23 cellular contexts compared by ENCODE assay signal in genomic region chr7:36157506-36158320, GRCh38. TPM values are rescaled to one million over a fixed set of nuclear protein-coding genes. Genes with fewer than 3 reads are reported as not detected.
DNase-seq lines count a peak whose midpoint lies in the region; ATAC-seq and TF ChIP-seq lines count a peak whose summit lies in the region.
"Had no signal": no experiment of that assay in that cellular context is flagged by ENCODE, and none has a peak within 500 bp of the region (broad histone marks: within the 10 kb centered on the region; RNA-seq: fewer than 3 reads in every experiment).

No MANE protein-coding gene starts in this region.

- ATAC-seq in left ventricle myocardium superior, result no peak
- ATAC-seq: left colon; stimulated activated naive CD8-positive, alpha-beta T cell treated with anti-CD3 and anti-CD28 coated beads, Interleukin-15, amount 100 ng/mL, for 72 hours; upper lobe of right lung; WTC11 had no signal

- no peak overlapping the region for H3K9ac ChIP-seq in liver (ENCODE audit: low read depth in 1 of 2, low read length in 2 of 2)

- H3K9me3 ChIP-seq in left ventricle myocardium inferior (replicated peaks) (no peaks in the 10 kb centered on the region), liver (ENCODE audit: control insufficient read depth in 4 of 4, low read length in 3 of 4) (no peaks in the 10 kb centered on the region), suprapubic skin (no peaks in the 10 kb centered on the region)
- H3K9me3 ChIP-seq: SJSA1, upper lobe of right lung had no signal

- H3K36me3 ChIP-seq in left ventricle myocardium inferior, result no peaks in the 10 kb centered on the region
- H3K36me3 ChIP-seq in liver (ENCODE audit: control insufficient read depth in 4 of 4, insufficient read depth in 3 of 4, low read depth in 1 of 4, low read length in 3 of 4), result no peaks in the 10 kb centered on the region
- no peaks in the 10 kb centered on the region for H3K36me3 ChIP-seq in suprapubic skin
- H3K36me3 ChIP-seq: upper lobe of right lung had no signal

- H3K4me3 ChIP-seq in left ventricle myocardium inferior, result peak overlapping the region; percentile 88
- peak overlapping the region in 1 of 3 donors; percentile 16 for H3K4me3 ChIP-seq in liver (ENCODE audit: low read depth in 1 of 3, low read length in 3 of 3)
- no peak overlapping the region for H3K4me3 ChIP-seq in suprapubic skin
- H3K4me3 ChIP-seq: SJSA1, upper lobe of right lung had no signal

- DNase-seq in left ventricle myocardium inferior, result no peak
- DNase-seq in left ventricle myocardium superior, result no peak
- peak; percentile 2 for DNase-seq in cerebellar cortex (ENCODE audit: low spot score)
- DNase-seq in NCI-H526 treated with DMSO at 0.1 percent for 48 hours (lab: John Stamatoyannopoulos, UW), result no peak
- DNase-seq in cortex of kidney (lab: John Stamatoyannopoulos, UW), result no peak
- DNase-seq in retina, result no peak
- no peak for DNase-seq in suprapubic skin (ENCODE audit: low spot score in 2 of 2)
- DNase-seq: activated CD4-positive, alpha-beta T cell treated with anti-CD3 and anti-CD28 coated beads, Interleukin-2, amount 50 U/mL, for 48 hours; activated T-cell treated with anti-CD3 and anti-CD28 coated beads for 4 hours; amygdala; C1 segment of cervical spinal cord; central memory CD4-positive, alpha-beta T cell; GF-D8; HFFc6; left colon; NCI-H1417; NCI-H2171 treated with DMSO at 0.1 percent for 48 hours; stimulated activated CD4-positive, alpha-beta T cell treated with anti-CD3 and anti-CD28 coated beads, Interleukin-4, amount 100 ng/mL, for 24 hours; stimulated activated naive CD8-positive, alpha-beta T cell treated with anti-CD3 and anti-CD28 coated beads, Interleukin-15, amount 100 ng/mL, for 72 hours; upper lobe of right lung had no signal

- TF ChIP-seq EP300 in suprapubic skin (IDR thresholded peaks at IDR 0.05), result no peak

- no peaks in the 10 kb centered on the region for H3K27me3 ChIP-seq in left ventricle myocardium inferior (ENCODE audit: low read depth)
- no peaks in the 10 kb centered on the region for H3K27me3 ChIP-seq in liver (ENCODE audit: control insufficient read depth in 4 of 4, insufficient read depth in 4 of 4, low read length in 3 of 4)
- no peaks in the 10 kb centered on the region for H3K27me3 ChIP-seq in suprapubic skin
- H3K27me3 ChIP-seq: SJSA1, upper lobe of right lung had no signal

- TF ChIP-seq CTCF in left ventricle myocardium inferior (IDR thresholded peaks at IDR 0.05; ENCODE audit: borderline replicate concordance) (no peak), liver (IDR thresholded peaks at IDR 0.05; ENCODE audit: low read depth, low read length, missing input control) (no peak), suprapubic skin (IDR thresholded peaks at IDR 0.05) (no peak)

- TF ChIP-seq RAD21 in liver (IDR thresholded peaks at IDR 0.05), result no peak

- 62% methylated on average over 9 of the region's 9 CpGs for whole genome bisulfite sequencing in liver
- 75% methylated on average over 9 of the region's 9 CpGs for WGBS in suprapubic skin

- no peak overlapping the region for H3K27ac ChIP-seq in left ventricle myocardium inferior (replicated peaks)
- peak overlapping the region; percentile 52 for H3K27ac ChIP-seq in liver (ENCODE audit: low read depth in 1 of 2, low read length in 2 of 2)
- H3K27ac ChIP-seq in suprapubic skin, result no peak overlapping the region
- H3K27ac ChIP-seq: SJSA1, upper lobe of right lung had no signal

- TF ChIP-seq POLR2A in suprapubic skin (IDR thresholded peaks at IDR 0.05), result no peak

- H3K4me1 ChIP-seq in left ventricle myocardium inferior, result peaks cover 96% of the 10 kb centered on the region
- H3K4me1 ChIP-seq in liver (ENCODE audit: control insufficient read depth in 4 of 4, insufficient read depth in 4 of 4, low read length in 3 of 4), result peaks cover 14 to 67% (median 43%) of the 10 kb centered on the region in 4 donors
- H3K4me1 ChIP-seq in suprapubic skin, result peaks cover 69% of the 10 kb centered on the region

- intact Hi-C loops in left ventricle myocardium inferior (cut with micrococcal nuclease), result loop anchor here (10.0 kb wide), 1 partner anchor 137 kb away; no protein-coding TSS in a partner anchor
- intact Hi-C loops in left ventricle myocardium superior (cut with micrococcal nuclease), result loop anchor here (10.0 kb wide), 1 partner anchor 137 kb away; no protein-coding TSS in a partner anchor

TF ChIP-seq in liver, 16 proteins besides CTCF, POLR2A, EP300 and RAD21:
- TF ChIP-seq, protein P1, sequence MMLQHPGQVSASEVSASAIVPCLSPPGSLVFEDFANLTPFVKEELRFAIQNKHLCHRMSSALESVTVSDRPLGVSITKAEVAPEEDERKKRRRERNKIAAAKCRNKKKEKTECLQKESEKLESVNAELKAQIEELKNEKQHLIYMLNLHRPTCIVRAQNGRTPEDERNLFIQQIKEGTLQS (IDR thresholded peaks at IDR 0.05), result peak; percentile 40
- TF ChIP-seq JUND (IDR thresholded peaks at IDR 0.05) (peak; percentile 27 to 81), ZBTB33 (IDR thresholded peaks at IDR 0.05) (peak; percentile 67), NR2F2 (IDR thresholded peaks at IDR 0.05) (peak; percentile 67), HNF4G (IDR thresholded peaks at IDR 0.05) (peak; percentile 77), HNF4A (conservative IDR thresholded peaks at IDR 0.05) (peak; percentile 92 to 98), MAX (IDR thresholded peaks at IDR 0.05) (peak; percentile 73), FOXA2 (IDR thresholded peaks at IDR 0.05) (no peak), GABPA (IDR thresholded peaks at IDR 0.05 in 1 of 2, conservative IDR thresholded peaks at IDR 0.05 in 1 of 2) (no peak), SP1 (IDR thresholded peaks at IDR 0.05) (peak; percentile 3), RXRA (IDR thresholded peaks at IDR 0.05) (peak; percentile 66 to 92), YY1 (IDR thresholded peaks at IDR 0.05) (peak; percentile 40), REST (IDR thresholded peaks at IDR 0.05) (peak; percentile 22), FOXA1 (IDR thresholded peaks at IDR 0.05) (no peak)

RNA-seq across cellular contexts. Expression of gene EEPD1, which starts 4.7 kb away (rescaled TPM):
- 7.1 TPM for total RNA-seq in left ventricle myocardium inferior
- total RNA-seq in left ventricle myocardium superior, result 9.6 TPM
- total RNA-seq in liver, result 10 to 100 TPM in 1 of 2 donors, 1 to 10 TPM in 1; 2.3 to 12.3 TPM
- 1 to 10 TPM; 6.8 to 7.5 TPM for polyA plus RNA-seq in liver
- 10 to 100 TPM; 11.7 to 18.2 (median 16.1) TPM for total RNA-seq in suprapubic skin

Comparison
In these comparisons a context has a peak if more than half of its experiments do, and no peak if none do; other contexts are left out.
1. H3K27ac ChIP-seq: peak in liver (2 of 2); none in left ventricle myocardium inferior (single experiment) and suprapubic skin (single experiment).